Comparison of ENCODE assay signal across 1 cellular context in the genomic region with DNA sequence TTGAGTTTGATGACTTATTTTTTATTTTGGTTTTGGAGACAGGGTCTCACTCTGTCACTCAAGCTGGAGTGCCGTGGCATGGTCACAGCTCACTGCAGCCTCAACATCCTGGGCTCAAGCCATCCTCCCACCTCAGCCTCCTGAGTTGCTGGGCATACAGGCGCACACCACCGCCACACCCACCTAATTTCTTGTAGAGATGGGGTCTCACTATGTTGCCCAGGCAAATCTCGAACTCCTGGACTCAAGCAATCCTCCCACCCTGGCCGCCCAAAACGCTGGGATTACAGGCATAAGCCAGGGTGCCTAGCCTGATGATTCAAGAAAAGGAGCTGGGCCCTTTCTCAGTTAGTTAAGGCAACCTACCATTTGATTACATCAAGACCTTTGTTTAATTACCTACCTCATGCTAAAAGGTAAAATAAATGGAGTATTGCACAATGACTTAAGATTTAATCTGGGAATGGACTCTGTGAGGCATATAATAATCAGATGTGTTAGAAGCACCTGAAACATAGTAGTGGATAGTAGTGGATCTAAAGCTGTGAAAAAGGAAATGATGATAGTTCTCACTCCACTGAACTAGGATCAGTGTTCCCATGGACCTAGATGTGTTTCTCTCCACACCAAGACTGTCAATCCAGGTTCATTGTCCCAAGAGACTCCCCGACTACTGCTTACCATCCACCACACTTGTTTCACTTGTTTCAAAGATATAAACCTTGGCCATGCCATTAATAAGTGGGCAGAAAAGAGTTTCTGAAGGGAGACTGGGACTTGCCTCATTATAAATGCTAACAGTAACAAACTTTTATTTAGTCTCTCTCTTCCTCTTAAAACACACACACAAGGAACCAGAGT.
TF ChIP-seq lines count a peak whose summit lies in the region.

No MANE protein-coding gene starts in this region.

TF ChIP-seq in K562, 482 proteins besides CTCF, POLR2A, EP300 and RAD21:
- TF ChIP-seq CEBPB (tag; IDR thresholded peaks at IDR 0.05) (peak; percentile 82), CEBPG (CRISPR knock-in tag; IDR thresholded peaks at IDR 0.05) (0 out of 2 replicates have a peak, but pooled peaks have one; percentile 5), CEBPG (tag; conservative IDR thresholded peaks at IDR 0.05 in 1 of 2, IDR thresholded peaks at IDR 0.05 in 1 of 2) (peak; percentile 21 to 70; a peak in 2 of 4 replicates), SMC3 (conservative IDR thresholded peaks at IDR 0.05; ENCODE audit: insufficient read depth, low read depth, low read length) (no peak), ZNF121 (CRISPR knock-in tag; conservative IDR thresholded peaks at IDR 0.05) (peak; percentile 67), FUS (optimal IDR thresholded peaks at IDR 0.05; ENCODE audit: low read depth, low read length) (no peak), LCOR (CRISPR knock-in tag; IDR thresholded peaks at IDR 0.05) (no peak)
- TF ChIP-seq, protein P1, sequence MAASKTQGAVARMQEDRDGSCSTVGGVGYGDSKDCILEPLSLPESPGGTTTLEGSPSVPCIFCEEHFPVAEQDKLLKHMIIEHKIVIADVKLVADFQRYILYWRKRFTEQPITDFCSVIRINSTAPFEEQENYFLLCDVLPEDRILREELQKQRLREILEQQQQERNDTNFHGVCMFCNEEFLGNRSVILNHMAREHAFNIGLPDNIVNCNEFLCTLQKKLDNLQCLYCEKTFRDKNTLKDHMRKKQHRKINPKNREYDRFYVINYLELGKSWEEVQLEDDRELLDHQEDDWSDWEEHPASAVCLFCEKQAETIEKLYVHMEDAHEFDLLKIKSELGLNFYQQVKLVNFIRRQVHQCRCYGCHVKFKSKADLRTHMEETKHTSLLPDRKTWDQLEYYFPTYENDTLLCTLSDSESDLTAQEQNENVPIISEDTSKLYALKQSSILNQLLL (CRISPR knock-in tag; IDR thresholded peaks at IDR 0.05; ENCODE audit: borderline replicate concordance): no peak
